ENCODE assay signal across 12 cellular contexts in genomic region chr22:43094085-43094484, GRCh38. TPM values are rescaled to one million over a fixed set of nuclear protein-coding genes. Genes with fewer than 3 reads are reported as not detected.
DNase-seq lines count a peak whose midpoint lies in the region; ATAC-seq and TF ChIP-seq lines count a peak whose summit lies in the region.
"Had no signal": no experiment of that assay in that cellular context is flagged by ENCODE, and none has a peak within 500 bp of the region (broad histone marks: within the 10 kb centered on the region; RNA-seq: fewer than 3 reads in every experiment).

No MANE protein-coding gene starts in this region.

- no peak overlapping the region for H3K9ac ChIP-seq in trophoblast cell (ENCODE audit: low read length)

- no CpG with 5 or more reads among the region's 7 CpGs for WGBS in trophoblast cell (ENCODE audit: extremely low coverage, insufficient coverage, insufficient read length)

- H3K79me1 ChIP-seq in trophoblast cell (ENCODE audit: low read length): peaks cover 17% of the 10 kb centered on the region

- H3K27me3 Mint-ChIP-seq in dendritic cell treated with granulocyte-macrophage colony-stimulating factor and Interleukin-4, amounts not matched to agents 40 ng/mL and 50 ng/mL, for 4 days: no peaks in the 10 kb centered on the region
- H3K27me3 Mint-ChIP-seq in CD4-positive, alpha-beta T cell: no peaks in the 10 kb centered on the region

- intact Hi-C loops in dendritic cell treated with granulocyte-macrophage colony-stimulating factor and Interleukin-4, amounts not matched to agents 40 ng/mL and 50 ng/mL, for 4 days (cut with micrococcal nuclease): no loop called here
- intact Hi-C loops in CD4-positive, alpha-beta T cell (cut with DNase I, micrococcal nuclease): no loop called here

- H3K4ac ChIP-seq in trophoblast cell (ENCODE audit: low read depth, low read length): no peak overlapping the region

- POLR2A ChIA-PET in CD4-positive, alpha-beta T cell (lab: Charles Lee): no interaction called here

- H2BK5ac ChIP-seq in trophoblast cell (ENCODE audit: low read depth, low read length, poor library complexity): no peak overlapping the region

- peak overlapping the region; percentile 63 for H4K91ac ChIP-seq in trophoblast cell (ENCODE audit: low read depth, low read length)

- no peak for ATAC-seq in CD4-positive, alpha-beta T cell (ENCODE audit: poor library complexity)

- H2AK5ac ChIP-seq in trophoblast cell (ENCODE audit: low read length): peak overlapping the region; percentile 51

- H2AFZ ChIP-seq in trophoblast cell (ENCODE audit: insufficient read depth, low read length, poor library complexity): peak overlapping the region; percentile 3

- CTCF ChIA-PET in CD4-positive, alpha-beta T cell (lab: Charles Lee): no interaction called here

- peaks cover 22% of the 10 kb centered on the region for H3K4me1 Mint-ChIP-seq in dendritic cell treated with granulocyte-macrophage colony-stimulating factor and Interleukin-4, amounts not matched to agents 40 ng/mL and 50 ng/mL, for 4 days (ENCODE audit: low read depth)
- no peaks in the 10 kb centered on the region for H3K4me1 Mint-ChIP-seq in CD4-positive, alpha-beta T cell (ENCODE audit: low read depth)

- peak overlapping the region; percentile 85 for H2BK12ac ChIP-seq in trophoblast cell (ENCODE audit: low read length)

- H2BK120ac ChIP-seq in trophoblast cell (ENCODE audit: insufficient read depth, low read length, poor library complexity): peak overlapping the region; percentile 36

- H3K27me3 ChIP-seq in trophoblast cell (ENCODE audit: insufficient read depth, low read length): no peaks in the 10 kb centered on the region
- no peaks in the 10 kb centered on the region for H3K27me3 ChIP-seq in CD4-positive, alpha-beta T cell (ENCODE audit: control insufficient read depth, insufficient read depth, low read length)
- H3K27me3 ChIP-seq: dorsolateral prefrontal cortex had no signal

- peaks cover 0 to 5% of the 10 kb centered on the region in 2 experiments for H3K36me3 ChIP-seq in trophoblast cell (ENCODE audit: control insufficient read depth in 1 of 2, insufficient read depth in 2 of 2, low read length in 2 of 2)

- in situ Hi-C loops in ACHN (cut with HindIII; ENCODE audit: low pct_ligation_motif_present, low pct_unique_long_range_greater_than_20kb, low sequenced_read_pairs): no loop called here

- peaks cover 20% of the 10 kb centered on the region for H3K9me3 ChIP-seq in trophoblast cell (ENCODE audit: insufficient read depth, low read depth, low read length)
- peaks cover 5% of the 10 kb centered on the region for H3K9me3 ChIP-seq in CD4-positive, alpha-beta T cell (ENCODE audit: control insufficient read depth, low read length)

- peaks cover 12 to 14% of the 10 kb centered on the region in 2 experiments for H3K4me1 ChIP-seq in trophoblast cell (ENCODE audit: control insufficient read depth in 1 of 2, insufficient read depth in 2 of 2, low read length in 2 of 2)

- H3K36me3 Mint-ChIP-seq in dendritic cell treated with granulocyte-macrophage colony-stimulating factor and Interleukin-4, amounts not matched to agents 40 ng/mL and 50 ng/mL, for 4 days (ENCODE audit: low read depth): no peaks in the 10 kb centered on the region
- no peaks in the 10 kb centered on the region for H3K36me3 Mint-ChIP-seq in CD4-positive, alpha-beta T cell (ENCODE audit: low read depth)

- H3K23ac ChIP-seq in trophoblast cell (ENCODE audit: low read length): no peak overlapping the region

- peaks cover 22% of the 10 kb centered on the region for H3K9me3 Mint-ChIP-seq in dendritic cell treated with granulocyte-macrophage colony-stimulating factor and Interleukin-4, amounts not matched to agents 40 ng/mL and 50 ng/mL, for 4 days
- peaks cover 6% of the 10 kb centered on the region for H3K9me3 Mint-ChIP-seq in CD4-positive, alpha-beta T cell

- TF ChIP-seq CTCF in CD4-positive, alpha-beta T cell (IDR thresholded peaks at IDR 0.05): no peak

- no peak overlapping the region for H3K4me2 ChIP-seq in trophoblast cell (ENCODE audit: low read length)

- peak overlapping the region; percentile 17 for H4K8ac ChIP-seq in trophoblast cell (ENCODE audit: low read depth, low read length)

- H3K18ac ChIP-seq in trophoblast cell (ENCODE audit: low read length): peak overlapping the region; percentile 2

- no peak overlapping the region for H3K4me3 Mint-ChIP-seq in dendritic cell treated with granulocyte-macrophage colony-stimulating factor and Interleukin-4, amounts not matched to agents 40 ng/mL and 50 ng/mL, for 4 days
- no peak overlapping the region for H3K4me3 Mint-ChIP-seq in CD4-positive, alpha-beta T cell

- H4K12ac ChIP-seq in trophoblast cell (ENCODE audit: low read depth, low read length): no peak overlapping the region

- H3K4me3 ChIP-seq in trophoblast cell (ENCODE audit: low read depth, low read length): no peak overlapping the region
- H3K4me3 ChIP-seq: dorsolateral prefrontal cortex, lung had no signal

- H3K27ac ChIP-seq in trophoblast cell (ENCODE audit: low read depth, low read length): no peak overlapping the region
- no peak overlapping the region for H3K27ac ChIP-seq in CD4-positive, alpha-beta T cell (ENCODE audit: low read depth, low read length)
- H3K27ac ChIP-seq: dorsolateral prefrontal cortex had no signal

- H3K14ac ChIP-seq in trophoblast cell (ENCODE audit: low read length): peak overlapping the region; percentile 46

- peaks cover 6% of the 10 kb centered on the region for H3K79me2 ChIP-seq in trophoblast cell (ENCODE audit: control insufficient read depth, insufficient read depth, low read length, poor library complexity)

- DNase-seq in NCI-H1417 (lab: John Stamatoyannopoulos, UW) (peak; percentile 16 to 54 (median 18)), NCI-H1417 treated with DMSO at 0.1 percent for 48 hours (lab: John Stamatoyannopoulos, UW) (no peak), NCI-H345 (lab: John Stamatoyannopoulos, UW) (peak; percentile 61), trophoblast cell (peak; percentile 90 to 94), ACHN (no peak)
- no peak for DNase-seq in NK-92 treated with Interleukin-12 subunit alpha and Interleukin-12 subunit beta, amount 100 ng/mL, for 24 hours (lab: John Stamatoyannopoulos, UW)
- DNase-seq in CD4-positive, alpha-beta T cell: no peak
- DNase-seq: activated CD8-positive, alpha-beta memory T cell treated with anti-CD3 and anti-CD28 coated beads, Interleukin-2, amount 50 U/mL, for 48 hours; dorsolateral prefrontal cortex; NCI-H774 had no signal

- H3K27ac Mint-ChIP-seq in dendritic cell treated with granulocyte-macrophage colony-stimulating factor and Interleukin-4, amounts not matched to agents 40 ng/mL and 50 ng/mL, for 4 days: peak overlapping the region; percentile 39
- no peak overlapping the region for H3K27ac Mint-ChIP-seq in CD4-positive, alpha-beta T cell

RNA-seq across cellular contexts. Expression of gene TTLL1, which starts 4.9 kb away (rescaled TPM):
- 8.0 and 8.4 TPM in 2 replicates for polyA plus RNA-seq in trophoblast cell (2013)
- total RNA-seq in CD4-positive, alpha-beta T cell: 1 to 10 TPM; 2.6 to 2.8 TPM

RNA-seq across cellular contexts. Expression of gene BIK, which starts 16.5 kb away (rescaled TPM):
- 2.7 and 3.0 TPM in 2 replicates for polyA plus RNA-seq in trophoblast cell (2013)
- 1 to 10 TPM; 1.6 to 2.1 TPM for total RNA-seq in CD4-positive, alpha-beta T cell

RNA-seq across cellular contexts. Expression of gene MCAT, which starts 49.1 kb away (rescaled TPM):
- polyA plus RNA-seq in trophoblast cell (2013): 10.1 and 11.0 TPM in 2 replicates
- 10 to 100 TPM; 16.1 to 18.0 TPM for total RNA-seq in CD4-positive, alpha-beta T cell

RNA-seq across cellular contexts. Expression of gene TSPO, which starts 57.3 kb away (rescaled TPM):
- polyA plus RNA-seq in trophoblast cell (2013): 21.6 and 23.0 TPM in 2 replicates
- 10 to 100 TPM; 43.8 to 45.6 TPM for total RNA-seq in CD4-positive, alpha-beta T cell

Comparison
In these comparisons a context has a peak if more than half of its experiments do, and no peak if none do; other contexts are left out.
1. DNase-seq: peak in NCI-H1417 (3 of 3), NCI-H345 (single experiment) and trophoblast cell (2 of 2); none in NCI-H1417 treated with DMSO at 0.1 percent for 48 hours (single experiment), ACHN (single experiment), NK-92 treated with Interleukin-12 subunit alpha and Interleukin-12 subunit beta, amount 100 ng/mL, for 24 hours (single experiment) and CD4-positive, alpha-beta T cell (0 of 10).